12 cellular contexts compared by ENCODE assay signal in the genomic region with DNA sequence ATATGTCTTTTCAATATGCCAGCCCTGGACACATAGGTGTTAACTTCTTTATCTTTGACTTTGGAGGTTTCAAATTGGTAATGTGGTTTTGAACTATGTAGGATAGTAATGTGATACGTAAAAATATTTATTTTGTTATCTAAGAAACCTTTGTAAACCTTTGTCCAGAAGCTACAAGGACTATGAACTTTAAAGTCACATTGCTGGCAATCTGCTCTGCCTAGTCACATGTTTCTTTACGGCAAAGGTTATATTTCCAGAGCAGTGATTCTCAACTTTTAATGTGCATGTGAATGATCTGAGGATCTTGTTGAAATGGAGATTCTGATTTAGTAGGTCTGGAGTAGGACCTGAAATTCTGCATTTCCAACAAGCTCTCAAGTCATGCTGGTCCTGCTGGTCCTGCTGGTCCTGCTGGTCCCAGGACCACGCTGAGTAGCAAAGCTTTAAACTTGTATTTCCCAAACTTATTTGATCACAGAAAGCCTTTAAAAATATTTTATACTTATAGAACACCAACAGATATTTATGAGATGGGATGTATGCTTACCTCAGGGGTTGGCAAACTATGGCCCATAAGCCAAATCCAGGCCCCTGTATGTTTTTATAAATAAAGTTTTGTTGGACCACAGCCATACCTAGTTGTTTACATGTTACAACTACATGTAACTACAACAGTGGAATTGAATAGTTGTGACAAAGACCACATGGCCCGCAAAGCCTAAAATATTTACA.
"Had no signal": no experiment of that assay in that cellular context is flagged by ENCODE, and none has a peak within 500 bp of the region (broad histone marks: within the 10 kb centered on the region; RNA-seq: fewer than 3 reads in every experiment).

No MANE protein-coding gene starts in this region.

- ATAC-seq: activated naive CD8-positive, alpha-beta T cell treated with anti-CD3 and anti-CD28 coated beads, Interleukin-2, amount 50 U/mL, for 24 hours had no signal

- DNase-seq: activated CD4-positive, alpha-beta T cell treated with anti-CD3 and anti-CD28 coated beads, Interleukin-2, amount 10 ng/mL, durations not matched to agents 24 days and 14 days; activated naive CD4-positive, alpha-beta T cell treated with Interleukin-2 at 50 U/mL for 16 hours; activated naive CD8-positive, alpha-beta T cell treated with anti-CD3 and anti-CD28 coated beads, Interleukin-2, amount 50 U/mL, for 24 hours; occipital lobe; stimulated activated CD4-positive, alpha-beta T cell treated with anti-CD3 and anti-CD28 coated beads, Interleukin-15, amount 100 ng/mL, for 24 hours; stimulated activated CD4-positive, alpha-beta T cell treated with anti-CD3 and anti-CD28 coated beads, Interleukin-4, amount 100 ng/mL, for 24 hours; stomach; T-helper 1 cell had no signal

- H3K9me3 Mint-ChIP-seq: activated CD4-positive, alpha-beta T cell treated with anti-CD3 and anti-CD28 coated beads, Interleukin-2, amount 10 ng/mL, durations not matched to agents 24 days and 14 days; activated naive CD8-positive, alpha-beta T cell treated with anti-CD3 and anti-CD28 coated beads, Interleukin-2, amount 50 U/mL, for 24 hours; activated T-helper 1 cell treated with anti-CD3 and anti-CD28 coated beads, Interleukin-12 subunit alpha, Interleukin-12 subunit beta, Interleukin-2, Interleukin-4 antibody, amounts not matched to agents 30 ng/mL and 10 ng/mL and 1 ng/mL, durations not matched to agents 14 hours and 24 hours and 36 hours; nephron had no signal

- H3K27ac Mint-ChIP-seq: activated CD4-positive, alpha-beta T cell treated with anti-CD3 and anti-CD28 coated beads, Interleukin-2, amount 10 ng/mL, durations not matched to agents 24 days and 14 days; activated naive CD8-positive, alpha-beta T cell treated with anti-CD3 and anti-CD28 coated beads, Interleukin-2, amount 50 U/mL, for 24 hours; activated T-helper 1 cell treated with anti-CD3 and anti-CD28 coated beads, Interleukin-12 subunit alpha, Interleukin-12 subunit beta, Interleukin-2, Interleukin-4 antibody, amounts not matched to agents 30 ng/mL and 10 ng/mL and 1 ng/mL, durations not matched to agents 14 hours and 24 hours and 36 hours; nephron had no signal

- H3K27ac ChIP-seq: SK-N-MC had no signal

- H3K27me3 ChIP-seq: stomach had no signal

- H3K9me3 ChIP-seq: stomach had no signal

- FAIRE-seq: colon had no signal

- H3K4me3 ChIP-seq: SK-N-MC, stomach had no signal

- H3K4me1 Mint-ChIP-seq: nephron had no signal

- H3K4me3 Mint-ChIP-seq: activated CD4-positive, alpha-beta T cell treated with anti-CD3 and anti-CD28 coated beads, Interleukin-2, amount 10 ng/mL, durations not matched to agents 24 days and 14 days; activated naive CD8-positive, alpha-beta T cell treated with anti-CD3 and anti-CD28 coated beads, Interleukin-2, amount 50 U/mL, for 24 hours; activated T-helper 1 cell treated with anti-CD3 and anti-CD28 coated beads, Interleukin-12 subunit alpha, Interleukin-12 subunit beta, Interleukin-2, Interleukin-4 antibody, amounts not matched to agents 30 ng/mL and 10 ng/mL and 1 ng/mL, durations not matched to agents 14 hours and 24 hours and 36 hours; nephron had no signal

- H3K27me3 Mint-ChIP-seq: activated CD4-positive, alpha-beta T cell treated with anti-CD3 and anti-CD28 coated beads, Interleukin-2, amount 10 ng/mL, durations not matched to agents 24 days and 14 days; activated naive CD8-positive, alpha-beta T cell treated with anti-CD3 and anti-CD28 coated beads, Interleukin-2, amount 50 U/mL, for 24 hours had no signal
